In genomic region chr1:91846007-91846620, GRCh38 we compare ENCODE assay signal across 1 cellular context.
TF ChIP-seq lines count a peak whose summit lies in the region.

No MANE protein-coding gene starts in this region.

TF ChIP-seq in HEK293, 187 proteins besides CTCF, POLR2A, EP300 and RAD21 (continued from another document and continues in another):
- no peak for TF ChIP-seq ZNF404 (tag by site-specific recombination; IDR thresholded peaks at IDR 0.05)
- TF ChIP-seq ZNF660 (tag by site-specific recombination; IDR thresholded peaks at IDR 0.05): 0 out of 2 replicates have a peak, but pooled peaks have one; percentile 52
- no peak for TF ChIP-seq HOXA7 (CRISPR knock-in tag; IDR thresholded peaks at IDR 0.05; ENCODE audit: borderline replicate concordance)
- TF ChIP-seq ZBTB48 (tag by site-specific recombination; IDR thresholded peaks at IDR 0.05): no peak
- 0 out of 2 replicates have a peak, but pooled peaks have one; percentile 17 for TF ChIP-seq ZNF629 (tag by site-specific recombination; IDR thresholded peaks at IDR 0.05)
- TF ChIP-seq ZNF184 (tag by site-specific recombination; IDR thresholded peaks at IDR 0.05): no peak
- TF ChIP-seq SCRT1 (tag by site-specific recombination; IDR thresholded peaks at IDR 0.05; ENCODE audit: borderline replicate concordance): no peak
- no peak for TF ChIP-seq BCL11A (tag by site-specific recombination; IDR thresholded peaks at IDR 0.05; ENCODE audit: low read depth)
- 0 out of 2 replicates have a peak, but pooled peaks have one; percentile 28 for TF ChIP-seq ZNF610 (tag by site-specific recombination; IDR thresholded peaks at IDR 0.05; ENCODE audit: borderline replicate concordance)
- TF ChIP-seq PRDM10 (tag by site-specific recombination; IDR thresholded peaks at IDR 0.05): peak; percentile 47; the same call in 1 of the 2 replicates
- no peak for TF ChIP-seq ZNF280C (tag by site-specific recombination; IDR thresholded peaks at IDR 0.05)
- peak; percentile 6 for TF ChIP-seq ZNF510 (tag by site-specific recombination; IDR thresholded peaks at IDR 0.05; ENCODE audit: insufficient replicate concordance)
- no peak for TF ChIP-seq ZSCAN23 (tag by site-specific recombination; IDR thresholded peaks at IDR 0.05)
- TF ChIP-seq ZNF174 (tag by site-specific recombination; IDR thresholded peaks at IDR 0.05): no peak
- no peak for TF ChIP-seq ZNF513 (tag by site-specific recombination; IDR thresholded peaks at IDR 0.05)
- TF ChIP-seq, protein P1, sequence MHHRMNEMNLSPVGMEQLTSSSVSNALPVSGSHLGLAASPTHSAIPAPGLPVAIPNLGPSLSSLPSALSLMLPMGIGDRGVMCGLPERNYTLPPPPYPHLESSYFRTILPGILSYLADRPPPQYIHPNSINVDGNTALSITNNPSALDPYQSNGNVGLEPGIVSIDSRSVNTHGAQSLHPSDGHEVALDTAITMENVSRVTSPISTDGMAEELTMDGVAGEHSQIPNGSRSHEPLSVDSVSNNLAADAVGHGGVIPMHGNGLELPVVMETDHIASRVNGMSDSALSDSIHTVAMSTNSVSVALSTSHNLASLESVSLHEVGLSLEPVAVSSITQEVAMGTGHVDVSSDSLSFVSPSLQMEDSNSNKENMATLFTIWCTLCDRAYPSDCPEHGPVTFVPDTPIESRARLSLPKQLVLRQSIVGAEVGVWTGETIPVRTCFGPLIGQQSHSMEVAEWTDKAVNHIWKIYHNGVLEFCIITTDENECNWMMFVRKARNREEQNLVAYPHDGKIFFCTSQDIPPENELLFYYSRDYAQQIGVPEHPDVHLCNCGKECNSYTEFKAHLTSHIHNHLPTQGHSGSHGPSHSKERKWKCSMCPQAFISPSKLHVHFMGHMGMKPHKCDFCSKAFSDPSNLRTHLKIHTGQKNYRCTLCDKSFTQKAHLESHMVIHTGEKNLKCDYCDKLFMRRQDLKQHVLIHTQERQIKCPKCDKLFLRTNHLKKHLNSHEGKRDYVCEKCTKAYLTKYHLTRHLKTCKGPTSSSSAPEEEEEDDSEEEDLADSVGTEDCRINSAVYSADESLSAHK (tag by site-specific recombination; IDR thresholded peaks at IDR 0.05): no peak
- no peak for TF ChIP-seq ZNF658 (tag by site-specific recombination; IDR thresholded peaks at IDR 0.05)
- no peak for TF ChIP-seq ZNF274 (IDR thresholded peaks at IDR 0.05; ENCODE audit: low read length)
- no peak for TF ChIP-seq ZNF274 (tag by site-specific recombination; IDR thresholded peaks at IDR 0.05; ENCODE audit: borderline replicate concordance)
- TF ChIP-seq ZNF114 (tag by site-specific recombination; IDR thresholded peaks at IDR 0.05): no peak
- TF ChIP-seq ZNF449 (tag by site-specific recombination; IDR thresholded peaks at IDR 0.05): 0 out of 2 replicates have a peak, but pooled peaks have one; percentile 22
- peak; percentile 86 for TF ChIP-seq ZBTB6 (tag by site-specific recombination; IDR thresholded peaks at IDR 0.05)
- TF ChIP-seq OSR2 (tag by site-specific recombination; IDR thresholded peaks at IDR 0.05): peak; percentile 48; the same call in 1 of the 2 replicates
- no peak for TF ChIP-seq ATF2 (tag by site-specific recombination; IDR thresholded peaks at IDR 0.05; ENCODE audit: low read depth)
- no peak for TF ChIP-seq YY1 (tag by site-specific recombination; IDR thresholded peaks at IDR 0.05)
- TF ChIP-seq ZNF701 (tag by site-specific recombination; IDR thresholded peaks at IDR 0.05): no peak
- TF ChIP-seq ZNF37A (tag by site-specific recombination; IDR thresholded peaks at IDR 0.05): no peak
- 0 out of 2 replicates have a peak, but pooled peaks have one; percentile 42 for TF ChIP-seq ZNF580 (tag by site-specific recombination; IDR thresholded peaks at IDR 0.05)
- TF ChIP-seq, protein P2, sequence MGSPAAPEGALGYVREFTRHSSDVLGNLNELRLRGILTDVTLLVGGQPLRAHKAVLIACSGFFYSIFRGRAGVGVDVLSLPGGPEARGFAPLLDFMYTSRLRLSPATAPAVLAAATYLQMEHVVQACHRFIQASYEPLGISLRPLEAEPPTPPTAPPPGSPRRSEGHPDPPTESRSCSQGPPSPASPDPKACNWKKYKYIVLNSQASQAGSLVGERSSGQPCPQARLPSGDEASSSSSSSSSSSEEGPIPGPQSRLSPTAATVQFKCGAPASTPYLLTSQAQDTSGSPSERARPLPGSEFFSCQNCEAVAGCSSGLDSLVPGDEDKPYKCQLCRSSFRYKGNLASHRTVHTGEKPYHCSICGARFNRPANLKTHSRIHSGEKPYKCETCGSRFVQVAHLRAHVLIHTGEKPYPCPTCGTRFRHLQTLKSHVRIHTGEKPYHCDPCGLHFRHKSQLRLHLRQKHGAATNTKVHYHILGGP (tag by site-specific recombination; IDR thresholded peaks at IDR 0.05): no peak
- no peak for TF ChIP-seq ZNF654 (tag by site-specific recombination; IDR thresholded peaks at IDR 0.05; ENCODE audit: low read depth)
- peak; percentile 85; the same call in 1 of the 2 replicates for TF ChIP-seq ZNF394 (tag by site-specific recombination; IDR thresholded peaks at IDR 0.05; ENCODE audit: borderline replicate concordance)
- TF ChIP-seq ZNF837 (tag by site-specific recombination; IDR thresholded peaks at IDR 0.05): no peak
- TF ChIP-seq FEZF1 (tag by site-specific recombination; IDR thresholded peaks at IDR 0.05): peak; percentile 48
- TF ChIP-seq, protein P3, sequence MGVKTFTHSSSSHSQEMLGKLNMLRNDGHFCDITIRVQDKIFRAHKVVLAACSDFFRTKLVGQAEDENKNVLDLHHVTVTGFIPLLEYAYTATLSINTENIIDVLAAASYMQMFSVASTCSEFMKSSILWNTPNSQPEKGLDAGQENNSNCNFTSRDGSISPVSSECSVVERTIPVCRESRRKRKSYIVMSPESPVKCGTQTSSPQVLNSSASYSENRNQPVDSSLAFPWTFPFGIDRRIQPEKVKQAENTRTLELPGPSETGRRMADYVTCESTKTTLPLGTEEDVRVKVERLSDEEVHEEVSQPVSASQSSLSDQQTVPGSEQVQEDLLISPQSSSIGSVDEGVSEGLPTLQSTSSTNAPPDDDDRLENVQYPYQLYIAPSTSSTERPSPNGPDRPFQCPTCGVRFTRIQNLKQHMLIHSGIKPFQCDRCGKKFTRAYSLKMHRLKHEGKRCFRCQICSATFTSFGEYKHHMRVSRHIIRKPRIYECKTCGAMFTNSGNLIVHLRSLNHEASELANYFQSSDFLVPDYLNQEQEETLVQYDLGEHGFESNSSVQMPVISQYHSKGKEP (tag by site-specific recombination; IDR thresholded peaks at IDR 0.05): peak; percentile 81
- TF ChIP-seq ZNF366 (tag by site-specific recombination; conservative IDR thresholded peaks at IDR 0.05): peak; percentile 67
- no peak for TF ChIP-seq ZNF600 (tag by site-specific recombination; IDR thresholded peaks at IDR 0.05)
- TF ChIP-seq TRIM28 (IDR thresholded peaks at IDR 0.05; ENCODE audit: borderline replicate concordance, low read length): peak; percentile 12; the same call in 1 of the 2 replicates
- TF ChIP-seq ZNF549 (tag by site-specific recombination; IDR thresholded peaks at IDR 0.05): no peak
- peak; percentile 91 for TF ChIP-seq PRDM6 (tag by site-specific recombination; IDR thresholded peaks at IDR 0.05)
- no peak for TF ChIP-seq ZNF391 (tag by site-specific recombination; IDR thresholded peaks at IDR 0.05; ENCODE audit: borderline replicate concordance, low read depth)
- TF ChIP-seq ZNF521 (tag by site-specific recombination; IDR thresholded peaks at IDR 0.05): no peak
